In the genomic region with DNA sequence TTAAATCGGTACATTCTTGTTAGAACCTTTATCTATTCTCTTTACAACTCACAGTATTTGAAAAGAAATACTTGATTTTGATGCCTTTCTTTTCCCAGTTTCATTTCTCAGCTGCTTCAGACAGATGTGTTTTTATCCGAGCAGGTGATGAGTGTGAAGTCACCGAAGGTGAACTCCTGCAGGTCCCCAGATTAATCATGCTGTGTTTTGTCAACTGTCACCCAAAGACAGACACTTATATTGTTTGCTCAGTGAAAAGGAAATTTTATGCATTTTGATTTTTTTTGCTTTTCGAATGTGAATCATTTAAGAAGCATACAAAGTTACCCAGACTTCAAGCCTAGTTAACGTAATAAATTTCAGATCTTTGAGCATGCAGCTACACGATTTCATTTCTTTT, we compare ENCODE assay signal across 19 cellular contexts. TPM values are rescaled to one million over a fixed set of nuclear protein-coding genes. Genes with fewer than 3 reads are reported as not detected.
"Had no signal": no experiment of that assay in that cellular context is flagged by ENCODE, and none has a peak within 500 bp of the region (broad histone marks: within the 10 kb centered on the region; RNA-seq: fewer than 3 reads in every experiment).

No MANE protein-coding gene starts in this region.

- H3K4me3 ChIP-seq: gastrocnemius medialis, heart right ventricle, smooth muscle cell, tibial artery, vagina had no signal

- DNase-seq: activated CD4-positive, alpha-beta T cell treated with anti-CD3 and anti-CD28 coated beads, Interleukin-2, amount 50 U/mL, for 1 hour; activated effector memory CD4-positive, alpha-beta T cell treated with anti-CD3 and anti-CD28 coated beads, Interleukin-2, amount 50 U/mL, for 16 hours; activated T-cell treated with anti-CD3 and anti-CD28 coated beads, Interleukin-2, amount 50 U/mL, for 24 hours; cerebellar nuclear complex; effector memory CD8-positive, alpha-beta T cell; gastrocnemius medialis; heart right ventricle; mammary epithelial cell; right cardiac atrium; tibial artery had no signal

- H3K36me3 Mint-ChIP-seq: activated naive CD4-positive, alpha-beta T cell treated with anti-CD3 and anti-CD28 coated beads, Interleukin-2, amount 50 U/mL, for 72 hours; natural killer cell treated with Interleukin-12 subunit alpha and Interleukin-12 subunit beta and Interleukin-15 and Interleukin-18, amount 100 ng/mL, for 72 hours; WTC11 had no signal

- H3K9me3 Mint-ChIP-seq: activated naive CD4-positive, alpha-beta T cell treated with anti-CD3 and anti-CD28 coated beads, Interleukin-2, amount 50 U/mL, for 72 hours; activated T-cell treated with anti-CD3 and anti-CD28 coated beads, Interleukin-2, amount 50 U/mL, for 24 hours; dendritic cell treated with granulocyte-macrophage colony-stimulating factor and Interleukin-4, amounts not matched to agents 40 ng/mL and 50 ng/mL, for 4 days; effector memory CD8-positive, alpha-beta T cell; natural killer cell treated with Interleukin-12 subunit alpha and Interleukin-12 subunit beta and Interleukin-15 and Interleukin-18, amount 100 ng/mL, for 72 hours; stimulated activated memory B cell treated with anti-CD40 and anti-IgM and Interleukin-4, amounts not matched to agents 10 μg/mL and 1 μg/mL and 100 μg/mL, for 72 hours; WTC11 had no signal

- H3K27me3 ChIP-seq: heart right ventricle, vagina had no signal

- H3K9me3 ChIP-seq: gastrocnemius medialis, heart right ventricle, tibial artery, vagina had no signal

- H3K27me3 Mint-ChIP-seq: activated T-cell treated with anti-CD3 and anti-CD28 coated beads, Interleukin-2, amount 50 U/mL, for 24 hours; stimulated activated memory B cell treated with anti-CD40 and anti-IgM and Interleukin-4, amounts not matched to agents 10 μg/mL and 1 μg/mL and 100 μg/mL, for 72 hours had no signal

- H3K36me3 ChIP-seq: gastrocnemius medialis, heart right ventricle, tibial artery, vagina had no signal

- H3K4me3 Mint-ChIP-seq: activated T-cell treated with anti-CD3 and anti-CD28 coated beads, Interleukin-2, amount 50 U/mL, for 24 hours; dendritic cell treated with granulocyte-macrophage colony-stimulating factor and Interleukin-4, amounts not matched to agents 40 ng/mL and 50 ng/mL, for 4 days; effector memory CD8-positive, alpha-beta T cell; natural killer cell treated with Interleukin-12 subunit alpha and Interleukin-12 subunit beta and Interleukin-15 and Interleukin-18, amount 100 ng/mL, for 72 hours; stimulated activated memory B cell treated with anti-CD40 and anti-IgM and Interleukin-4, amounts not matched to agents 10 μg/mL and 1 μg/mL and 100 μg/mL, for 72 hours; WTC11 had no signal

- H3K27ac ChIP-seq: epithelial cell of prostate, gastrocnemius medialis, heart right ventricle, tibial artery, vagina had no signal

- H3K27ac Mint-ChIP-seq: activated naive CD4-positive, alpha-beta T cell treated with anti-CD3 and anti-CD28 coated beads, Interleukin-2, amount 50 U/mL, for 72 hours; activated T-cell treated with anti-CD3 and anti-CD28 coated beads, Interleukin-2, amount 50 U/mL, for 24 hours; dendritic cell treated with granulocyte-macrophage colony-stimulating factor and Interleukin-4, amounts not matched to agents 40 ng/mL and 50 ng/mL, for 4 days; effector memory CD8-positive, alpha-beta T cell; natural killer cell treated with Interleukin-12 subunit alpha and Interleukin-12 subunit beta and Interleukin-15 and Interleukin-18, amount 100 ng/mL, for 72 hours; progenitor cell of endocrine pancreas; WTC11 had no signal

RNA-seq across cellular contexts. Expression of gene TMPRSS13, which starts 7.8 kb away (rescaled TPM):
- total RNA-seq: gastrocnemius medialis had no signal

RNA-seq across cellular contexts. Expression of gene IL10RA, which starts 49.2 kb away (rescaled TPM):
- total RNA-seq: mammary epithelial cell had no signal
